In genomic region chr1:109099871-109100757, GRCh38 we compare ENCODE assay signal across 8 cellular contexts. TPM values are rescaled to one million over a fixed set of nuclear protein-coding genes. Genes with fewer than 3 reads are reported as not detected.
DNase-seq lines count a peak whose midpoint lies in the region; ATAC-seq and TF ChIP-seq lines count a peak whose summit lies in the region.

No MANE protein-coding gene starts in this region.

- H3K9me3 Mint-ChIP-seq in dendritic cell treated with granulocyte-macrophage colony-stimulating factor and Interleukin-4, amounts not matched to agents 40 ng/mL and 50 ng/mL, for 4 days: no peaks in the 10 kb centered on the region

- H3K4me1 Mint-ChIP-seq in dendritic cell treated with granulocyte-macrophage colony-stimulating factor and Interleukin-4, amounts not matched to agents 40 ng/mL and 50 ng/mL, for 4 days (ENCODE audit: low read depth): no peaks in the 10 kb centered on the region

- TF ChIP-seq RAD21 in liver (IDR thresholded peaks at IDR 0.05): peak; percentile 84 to 87

- peaks cover 37% of the 10 kb centered on the region for H3K36me3 Mint-ChIP-seq in dendritic cell treated with granulocyte-macrophage colony-stimulating factor and Interleukin-4, amounts not matched to agents 40 ng/mL and 50 ng/mL, for 4 days (ENCODE audit: low read depth)

- H3K27me3 Mint-ChIP-seq in dendritic cell treated with granulocyte-macrophage colony-stimulating factor and Interleukin-4, amounts not matched to agents 40 ng/mL and 50 ng/mL, for 4 days: no peaks in the 10 kb centered on the region

- WGBS in liver: under 1% methylated on average over 79 of the region's 79 CpGs

- H3K9me3 ChIP-seq in liver (ENCODE audit: control insufficient read depth in 4 of 4, low read length in 3 of 4): no peaks in the 10 kb centered on the region

- H3K36me3 ChIP-seq in liver (ENCODE audit: control insufficient read depth in 4 of 4, insufficient read depth in 3 of 4, low read depth in 1 of 4, low read length in 3 of 4): peaks cover 0 to 7% (median 0%) of the 10 kb centered on the region in 4 donors

- peak overlapping the region; percentile 93 for H3K4me3 Mint-ChIP-seq in dendritic cell treated with granulocyte-macrophage colony-stimulating factor and Interleukin-4, amounts not matched to agents 40 ng/mL and 50 ng/mL, for 4 days

- H3K27me3 ChIP-seq in liver (ENCODE audit: control insufficient read depth in 4 of 4, insufficient read depth in 4 of 4, low read length in 3 of 4): no peaks in the 10 kb centered on the region

- H3K4me3 ChIP-seq in liver (ENCODE audit: low read depth in 1 of 3, low read length in 3 of 3): peak overlapping the region; percentile 87 to 94 (median 94)

- peak; percentile 93 for TF ChIP-seq CTCF in liver (IDR thresholded peaks at IDR 0.05; ENCODE audit: low read depth, low read length, missing input control)

- peak overlapping the region; percentile 90 for H3K27ac Mint-ChIP-seq in dendritic cell treated with granulocyte-macrophage colony-stimulating factor and Interleukin-4, amounts not matched to agents 40 ng/mL and 50 ng/mL, for 4 days

- DNase-seq in C1 segment of cervical spinal cord (lab: John Stamatoyannopoulos, UW): peak; percentile 60 to 95 (median 92)
- DNase-seq in NCI-H526 treated with DMSO at 0.1 percent for 48 hours (lab: John Stamatoyannopoulos, UW): peak; percentile 98
- peak; percentile 96 for DNase-seq in activated CD4-positive, alpha-beta T cell treated with anti-CD3 and anti-CD28 coated beads, Interleukin-2, amount 50 U/mL, for 1 hour
- DNase-seq in stimulated activated CD4-positive, alpha-beta T cell treated with anti-CD3 and anti-CD28 coated beads, Interleukin-4, amount 100 ng/mL, for 24 hours: peak; percentile 99

- peaks cover 0 to 4% (median 2%) of the 10 kb centered on the region in 4 donors for H3K4me1 ChIP-seq in liver (ENCODE audit: control insufficient read depth in 4 of 4, insufficient read depth in 4 of 4, low read length in 3 of 4)

- H3K27ac ChIP-seq in liver (ENCODE audit: low read depth in 1 of 2, low read length in 2 of 2): peak overlapping the region; percentile 98

- ATAC-seq in GM19324 (IDR thresholded peaks at IDR 0.05; ENCODE audit: low FRiP score, unreplicated experiment) (peak; percentile 95), HG03469 (IDR thresholded peaks at IDR 0.05; ENCODE audit: unreplicated experiment) (peak; percentile 77)

- peak overlapping the region; percentile 88 to 94 for H3K9ac ChIP-seq in liver (ENCODE audit: low read depth in 1 of 2, low read length in 2 of 2)

- intact Hi-C loops in dendritic cell treated with granulocyte-macrophage colony-stimulating factor and Interleukin-4, amounts not matched to agents 40 ng/mL and 50 ng/mL, for 4 days (cut with micrococcal nuclease): loop anchor here (1.0 to 10.0 kb wide), 3 partner anchors 9 to 255 kb away; a partner anchor contains a TSS

TF ChIP-seq in liver, 16 proteins besides CTCF, POLR2A, EP300 and RAD21:
- TF ChIP-seq JUND (IDR thresholded peaks at IDR 0.05): peak; percentile 46 to 53
- TF ChIP-seq YY1 (IDR thresholded peaks at IDR 0.05): peak; percentile 67
- no peak for TF ChIP-seq ATF3 (IDR thresholded peaks at IDR 0.05)
- peak; percentile 90 for TF ChIP-seq REST (IDR thresholded peaks at IDR 0.05)
- TF ChIP-seq NR2F2 (IDR thresholded peaks at IDR 0.05): peak; percentile 86
- peak; percentile 56 to 76 for TF ChIP-seq RXRA (IDR thresholded peaks at IDR 0.05)
- TF ChIP-seq FOXA1 (IDR thresholded peaks at IDR 0.05): peak; percentile 74
- TF ChIP-seq GABPA (IDR thresholded peaks at IDR 0.05 in 1 of 2, conservative IDR thresholded peaks at IDR 0.05 in 1 of 2): peak; percentile 52 to 92
- peak; percentile 76 for TF ChIP-seq TAF1 (conservative IDR thresholded peaks at IDR 0.05)
- peak; percentile 81 for TF ChIP-seq SP1 (IDR thresholded peaks at IDR 0.05)
- peak; percentile 91 for TF ChIP-seq MAX (IDR thresholded peaks at IDR 0.05)
- peak; percentile 87 to 89 for TF ChIP-seq EGR1 (IDR thresholded peaks at IDR 0.05; ENCODE audit: low read depth in 2 of 2)
- peak; percentile 80 for TF ChIP-seq ZBTB33 (IDR thresholded peaks at IDR 0.05)
- peak; percentile 32 for TF ChIP-seq HNF4G (IDR thresholded peaks at IDR 0.05)
- TF ChIP-seq HNF4A (conservative IDR thresholded peaks at IDR 0.05): peak; percentile 56 to 70
- TF ChIP-seq FOXA2 (IDR thresholded peaks at IDR 0.05): no peak

RNA-seq across cellular contexts. Expression of gene TMEM167B, which starts 9.6 kb away (rescaled TPM):
- 10 to 100 TPM; 13.6 to 15.4 TPM for total RNA-seq in liver
- polyA plus RNA-seq in liver: 10 to 100 TPM in 1 of 2 donors, 1 to 10 TPM in 1; 5.4 to 12.7 TPM

RNA-seq across cellular contexts. Expression of gene ELAPOR1, which starts 13.8 kb away (rescaled TPM):
- total RNA-seq in liver: under 1 TPM; 0.17 to 0.42 TPM
- polyA plus RNA-seq in liver: under 1 TPM in 1 of 2 donors, not detected in 1; 0.13 TPM

RNA-seq across cellular contexts. Expression of gene TAF13, which starts 24.3 kb away (rescaled TPM):
- 10 to 100 TPM; 19.3 to 31.7 TPM for total RNA-seq in liver
- polyA plus RNA-seq in liver: 10 to 100 TPM; 17.9 to 21.0 TPM

RNA-seq across cellular contexts. Expression of gene WDR47, which starts 58.2 kb away (rescaled TPM):
- total RNA-seq in liver: 1 to 10 TPM; 2.9 to 4.1 TPM
- 1 to 10 TPM; 1.2 to 2.1 TPM for polyA plus RNA-seq in liver

Comparison
In these comparisons a context has a peak if more than half of its experiments do, and no peak if none do; other contexts are left out.
1. Peak in every context shown above with its lines: DNase-seq, ATAC-seq, H3K4me3 ChIP-seq and H3K27ac ChIP-seq.